In the genomic region with DNA sequence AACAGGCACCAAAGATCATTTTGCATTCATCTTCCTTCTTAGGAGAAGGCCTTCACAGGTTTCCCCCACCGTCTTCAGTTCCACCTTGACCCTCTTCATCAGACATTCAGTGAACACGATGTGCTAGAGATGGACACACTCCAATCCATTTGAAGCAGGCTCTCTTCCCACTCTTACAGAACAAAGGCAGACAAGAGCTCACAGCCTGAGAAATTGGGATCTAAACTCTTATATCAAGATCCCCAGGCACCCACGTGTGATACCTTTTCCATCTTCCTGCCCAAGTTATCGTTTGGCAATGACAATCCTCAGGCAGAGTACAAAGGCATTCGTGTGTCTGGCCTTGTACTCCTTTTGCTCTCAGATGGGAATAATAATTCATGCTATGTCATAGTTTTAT, we compare ENCODE assay signal across 39 cellular contexts.
"Had no signal": no experiment of that assay in that cellular context is flagged by ENCODE, and none has a peak within 500 bp of the region (broad histone marks: within the 10 kb centered on the region; RNA-seq: fewer than 3 reads in every experiment).

No MANE protein-coding gene starts in this region.

- H3K36me3 Mint-ChIP-seq: activated naive CD4-positive, alpha-beta T cell treated with anti-CD3 and anti-CD28 coated beads, Interleukin-2, amount 10 ng/mL, durations not matched to agents 7 days and 5 days; activated naive CD4-positive, alpha-beta T cell treated with anti-CD3 and anti-CD28 coated beads, Interleukin-2, amount 50 U/mL, for 24 hours; activated naive CD4-positive, alpha-beta T cell treated with anti-CD3 and anti-CD28 coated beads, Interleukin-2, amount 50 U/mL, for 72 hours; activated naive CD8-positive, alpha-beta T cell; activated naive CD8-positive, alpha-beta T cell treated with anti-CD3 and anti-CD28 coated beads for 36 hours; activated naive CD8-positive, alpha-beta T cell treated with anti-CD3 and anti-CD28 coated beads, Interleukin-2, amount 10 ng/mL, durations not matched to agents 7 days and 5 days; brain had no signal

- H3K4me1 ChIP-seq: ascending aorta, body of pancreas, breast epithelium had no signal

- H3K9me3 Mint-ChIP-seq: activated naive CD4-positive, alpha-beta T cell treated with anti-CD3 and anti-CD28 coated beads for 36 hours; activated naive CD4-positive, alpha-beta T cell treated with anti-CD3 and anti-CD28 coated beads, Interleukin-2, amount 10 ng/mL, durations not matched to agents 7 days and 5 days; activated naive CD4-positive, alpha-beta T cell treated with anti-CD3 and anti-CD28 coated beads, Interleukin-2, amount 50 U/mL, for 24 hours; activated naive CD4-positive, alpha-beta T cell treated with anti-CD3 and anti-CD28 coated beads, Interleukin-2, amount 50 U/mL, for 72 hours; activated naive CD8-positive, alpha-beta T cell treated with anti-CD3 and anti-CD28 coated beads for 36 hours; activated naive CD8-positive, alpha-beta T cell treated with anti-CD3 and anti-CD28 coated beads, Interleukin-2, amount 10 ng/mL, durations not matched to agents 7 days and 5 days; activated naive CD8-positive, alpha-beta T cell treated with anti-CD3 and anti-CD28 coated beads, Interleukin-2, amount 50 U/mL, for 24 hours; activated T-cell treated with anti-CD3 and anti-CD28 coated beads, Interleukin-2, amount 50 U/mL, for 24 hours; activated T-cell treated with anti-CD3 and anti-CD28 coated beads, Interleukin-2, amount 50 U/mL, for 4 hours; activated T-cell treated with anti-CD3 and anti-CD28 coated beads, Interleukin-2, amount 50 U/mL, for 72 hours; activated T-helper 1 cell treated with anti-CD3 and anti-CD28 coated beads, Interleukin-12 subunit alpha, Interleukin-12 subunit beta, Interleukin-2, Interleukin-4 antibody, amounts not matched to agents 30 ng/mL and 10 ng/mL and 1 ng/mL, durations not matched to agents 14 hours and 24 hours and 36 hours; activated T-helper 17 cell treated with anti-CD3 and anti-CD28 coated beads, Interleukin-2, amount 50 U/mL, for 72 hours; activated T-helper 2 cell treated with anti-CD3 and anti-CD28 coated beads, Interferon-gamma antibody, Interleukin-2, Interleukin-4, amounts not matched to agents 10 μg/mL and 5 μg/mL and 100 μg/mL, durations not matched to agents 14 hours and 24 hours and 36 hours; central memory CD8-positive, alpha-beta T cell had no signal

- ATAC-seq: activated naive CD4-positive, alpha-beta T cell treated with anti-CD3 and anti-CD28 coated beads, Interleukin-2, amount 50 U/mL, for 72 hours; activated naive CD8-positive, alpha-beta T cell treated with anti-CD3 and anti-CD28 coated beads, Interleukin-2, amount 50 U/mL, for 24 hours; activated T-cell treated with anti-CD3 and anti-CD28 coated beads, Interleukin-2, amount 50 U/mL, for 4 hours; activated T-cell treated with anti-CD3 and anti-CD28 coated beads, Interleukin-2, amount 50 U/mL, for 72 hours; activated T-helper 17 cell treated with anti-CD3 and anti-CD28 coated beads, Interleukin-2, amount 50 U/mL, for 72 hours; body of pancreas had no signal

- H3K27me3 ChIP-seq: adrenal gland, ascending aorta, body of pancreas, brain microvascular endothelial cell, breast epithelium, cardiac muscle cell had no signal

- DNase-seq: activated effector memory CD4-positive, alpha-beta T cell treated with anti-CD3 and anti-CD28 coated beads, Interleukin-2, amount 50 U/mL, for 16 hours; activated effector memory CD4-positive, alpha-beta T cell treated with Interleukin-2 at 50 U/mL for 16 hours; activated gamma-delta T cell; activated gamma-delta T cell treated with Interleukin-2 at 50 U/mL for 16 hours; activated naive CD4-positive, alpha-beta T cell; activated naive CD4-positive, alpha-beta T cell treated with anti-CD3 and anti-CD28 coated beads for 36 hours; activated naive CD4-positive, alpha-beta T cell treated with anti-CD3 and anti-CD28 coated beads, Interleukin-2, amount 10 ng/mL, durations not matched to agents 7 days and 5 days; activated naive CD4-positive, alpha-beta T cell treated with anti-CD3 and anti-CD28 coated beads, Interleukin-2, amount 50 U/mL, for 16 hours; activated naive CD4-positive, alpha-beta T cell treated with Interleukin-2 at 50 U/mL for 16 hours; activated naive CD8-positive, alpha-beta T cell treated with anti-CD3 and anti-CD28 coated beads for 36 hours; activated naive CD8-positive, alpha-beta T cell treated with anti-CD3 and anti-CD28 coated beads, Interleukin-2, amount 10 ng/mL, durations not matched to agents 7 days and 5 days; activated naive CD8-positive, alpha-beta T cell treated with anti-CD3 and anti-CD28 coated beads, Interleukin-2, amount 50 U/mL, for 24 hours; activated T-cell treated with anti-CD3 and anti-CD28 coated beads for 4 hours; activated T-cell treated with anti-CD3 and anti-CD28 coated beads, Interleukin-2, amount 50 U/mL, for 1 hour; activated T-cell treated with anti-CD3 and anti-CD28 coated beads, Interleukin-2, amount 50 U/mL, for 24 hours; activated T-cell treated with anti-CD3 and anti-CD28 coated beads, Interleukin-2, amount 50 U/mL, for 4 hours; activated T-cell treated with anti-CD3 and anti-CD28 coated beads, Interleukin-2, amount 50 U/mL, for 48 hours; activated T-cell treated with anti-CD3 and anti-CD28 coated beads, Interleukin-2, amount 50 U/mL, for 72 hours; adrenal gland; amniotic stem cell; amygdala; anterior cingulate cortex; aorta; body of pancreas; brain microvascular endothelial cell; caudate nucleus; central memory CD4-positive, alpha-beta T cell; cerebellar nuclear complex had no signal

- H3K4me1 Mint-ChIP-seq: activated naive CD4-positive, alpha-beta T cell treated with anti-CD3 and anti-CD28 coated beads, Interleukin-2, amount 10 ng/mL, durations not matched to agents 7 days and 5 days; activated naive CD4-positive, alpha-beta T cell treated with anti-CD3 and anti-CD28 coated beads, Interleukin-2, amount 50 U/mL, for 24 hours; activated naive CD8-positive, alpha-beta T cell treated with anti-CD3 and anti-CD28 coated beads for 36 hours; activated naive CD8-positive, alpha-beta T cell treated with anti-CD3 and anti-CD28 coated beads, Interleukin-2, amount 10 ng/mL, durations not matched to agents 7 days and 5 days; activated naive CD8-positive, alpha-beta T cell treated with anti-CD3 and anti-CD28 coated beads, Interleukin-2, amount 50 U/mL, for 24 hours; activated T-helper 17 cell treated with anti-CD3 and anti-CD28 coated beads, Interleukin-2, amount 50 U/mL, for 72 hours; central memory CD8-positive, alpha-beta T cell had no signal

- H3K4me3 ChIP-seq: adrenal gland, ascending aorta, body of pancreas, breast epithelium, cardiac muscle cell had no signal

- H3K27ac ChIP-seq: adrenal gland, ascending aorta, body of pancreas, brain microvascular endothelial cell, breast epithelium, cardiac muscle cell had no signal

- H3K36me3 ChIP-seq: adrenal gland, ascending aorta, brain microvascular endothelial cell, breast epithelium, cardiac muscle cell had no signal

- H3K27me3 Mint-ChIP-seq: activated naive CD4-positive, alpha-beta T cell treated with anti-CD3 and anti-CD28 coated beads, Interleukin-2, amount 10 ng/mL, durations not matched to agents 7 days and 5 days; activated naive CD8-positive, alpha-beta T cell; activated naive CD8-positive, alpha-beta T cell treated with anti-CD3 and anti-CD28 coated beads for 36 hours; activated naive CD8-positive, alpha-beta T cell treated with anti-CD3 and anti-CD28 coated beads, Interleukin-2, amount 50 U/mL, for 24 hours; activated T-cell treated with anti-CD3 and anti-CD28 coated beads, Interleukin-2, amount 50 U/mL, for 24 hours; activated T-helper 17 cell treated with anti-CD3 and anti-CD28 coated beads, Interleukin-2, amount 50 U/mL, for 72 hours; central memory CD8-positive, alpha-beta T cell had no signal

- H3K4me3 Mint-ChIP-seq: activated naive CD4-positive, alpha-beta T cell treated with anti-CD3 and anti-CD28 coated beads for 36 hours; activated naive CD4-positive, alpha-beta T cell treated with anti-CD3 and anti-CD28 coated beads, Interleukin-2, amount 10 ng/mL, durations not matched to agents 7 days and 5 days; activated naive CD4-positive, alpha-beta T cell treated with anti-CD3 and anti-CD28 coated beads, Interleukin-2, amount 50 U/mL, for 24 hours; activated naive CD8-positive, alpha-beta T cell; activated naive CD8-positive, alpha-beta T cell treated with anti-CD3 and anti-CD28 coated beads for 36 hours; activated naive CD8-positive, alpha-beta T cell treated with anti-CD3 and anti-CD28 coated beads, Interleukin-2, amount 10 ng/mL, durations not matched to agents 7 days and 5 days; activated naive CD8-positive, alpha-beta T cell treated with anti-CD3 and anti-CD28 coated beads, Interleukin-2, amount 50 U/mL, for 24 hours; activated T-cell treated with anti-CD3 and anti-CD28 coated beads, Interleukin-2, amount 50 U/mL, for 24 hours; activated T-cell treated with anti-CD3 and anti-CD28 coated beads, Interleukin-2, amount 50 U/mL, for 4 hours; activated T-cell treated with anti-CD3 and anti-CD28 coated beads, Interleukin-2, amount 50 U/mL, for 72 hours; activated T-helper 1 cell treated with anti-CD3 and anti-CD28 coated beads, Interleukin-12 subunit alpha, Interleukin-12 subunit beta, Interleukin-2, Interleukin-4 antibody, amounts not matched to agents 30 ng/mL and 10 ng/mL and 1 ng/mL, durations not matched to agents 14 hours and 24 hours and 36 hours; activated T-helper 17 cell treated with anti-CD3 and anti-CD28 coated beads, Interleukin-2, amount 50 U/mL, for 72 hours; brain; central memory CD8-positive, alpha-beta T cell had no signal

- H3K27ac Mint-ChIP-seq: activated naive CD4-positive, alpha-beta T cell treated with anti-CD3 and anti-CD28 coated beads for 36 hours; activated naive CD4-positive, alpha-beta T cell treated with anti-CD3 and anti-CD28 coated beads, Interleukin-2, amount 10 ng/mL, durations not matched to agents 7 days and 5 days; activated naive CD4-positive, alpha-beta T cell treated with anti-CD3 and anti-CD28 coated beads, Interleukin-2, amount 50 U/mL, for 24 hours; activated naive CD4-positive, alpha-beta T cell treated with anti-CD3 and anti-CD28 coated beads, Interleukin-2, amount 50 U/mL, for 72 hours; activated naive CD8-positive, alpha-beta T cell; activated naive CD8-positive, alpha-beta T cell treated with anti-CD3 and anti-CD28 coated beads for 36 hours; activated naive CD8-positive, alpha-beta T cell treated with anti-CD3 and anti-CD28 coated beads, Interleukin-2, amount 10 ng/mL, durations not matched to agents 7 days and 5 days; activated naive CD8-positive, alpha-beta T cell treated with anti-CD3 and anti-CD28 coated beads, Interleukin-2, amount 50 U/mL, for 24 hours; activated T-cell treated with anti-CD3 and anti-CD28 coated beads, Interleukin-2, amount 50 U/mL, for 24 hours; activated T-cell treated with anti-CD3 and anti-CD28 coated beads, Interleukin-2, amount 50 U/mL, for 72 hours; activated T-helper 1 cell treated with anti-CD3 and anti-CD28 coated beads, Interleukin-12 subunit alpha, Interleukin-12 subunit beta, Interleukin-2, Interleukin-4 antibody, amounts not matched to agents 30 ng/mL and 10 ng/mL and 1 ng/mL, durations not matched to agents 14 hours and 24 hours and 36 hours; activated T-helper 17 cell treated with anti-CD3 and anti-CD28 coated beads, Interleukin-2, amount 50 U/mL, for 72 hours; activated T-helper 2 cell treated with anti-CD3 and anti-CD28 coated beads, Interferon-gamma antibody, Interleukin-2, Interleukin-4, amounts not matched to agents 10 μg/mL and 5 μg/mL and 100 μg/mL, durations not matched to agents 14 hours and 24 hours and 36 hours; brain had no signal

- H3K9me3 ChIP-seq: adrenal gland, ascending aorta, body of pancreas, breast epithelium had no signal
